Comparison of ENCODE assay signal across 9 cellular contexts in genomic region chr1:153991806-153992205, GRCh38. TPM values are rescaled to one million over a fixed set of nuclear protein-coding genes. Genes with fewer than 3 reads are reported as not detected.
DNase-seq lines count a peak whose midpoint lies in the region; ATAC-seq and TF ChIP-seq lines count a peak whose summit lies in the region.
"Had no signal": no experiment of that assay in that cellular context is flagged by ENCODE, and none has a peak within 500 bp of the region (broad histone marks: within the 10 kb centered on the region; RNA-seq: fewer than 3 reads in every experiment).

No MANE protein-coding gene starts in this region.

- H3K4me3 ChIP-seq in GM06990 (replicated peaks; ENCODE audit: low read depth, low read length) (peak overlapping the region; percentile 83), SJCRH30 (peak overlapping the region; percentile 79), esophagus muscularis mucosa (peak overlapping the region; percentile 85 to 94 (median 87)), prostate gland (peak overlapping the region; percentile 72 to 77)

- no peak for TF ChIP-seq POLR2A in esophagus muscularis mucosa (IDR thresholded peaks at IDR 0.05; ENCODE audit: low read depth)
- TF ChIP-seq POLR2A in prostate gland (IDR thresholded peaks at IDR 0.05) = no peak

- WGBS in esophagus muscularis mucosa = 88% methylated on average over 2 of the region's 2 CpGs
- 97% methylated on average over 2 of the region's 2 CpGs for WGBS in prostate gland

- H3K36me3 ChIP-seq in GM06990 (ENCODE audit: control insufficient read depth, insufficient read depth, low read length) (peaks cover 8% of the 10 kb centered on the region), SJCRH30 (peaks cover 40% of the 10 kb centered on the region), esophagus muscularis mucosa (peaks cover 24 to 47% (median 42%) of the 10 kb centered on the region in 4 donors), prostate gland (peaks cover 0 to 2% of the 10 kb centered on the region in 2 donors)

- intact Hi-C loops in esophagus muscularis mucosa (cut with DNase I) = loop anchor here (5.0 kb wide), 1 partner anchor 190 kb away; no protein-coding TSS in a partner anchor
- intact Hi-C loops in prostate gland (cut with DNase I) = loop anchor here (10.0 kb wide), 1 partner anchor 193 kb away; no protein-coding TSS in a partner anchor

- H3K27ac ChIP-seq in SJCRH30 = no peak overlapping the region
- H3K27ac ChIP-seq in esophagus muscularis mucosa (replicated peaks in 1 of 4) = peak overlapping the region; percentile 91 to 97 (median 95)
- peak overlapping the region; percentile 88 to 93 for H3K27ac ChIP-seq in prostate gland

- H3K9me3 ChIP-seq in SJCRH30 (replicated peaks) (no peaks in the 10 kb centered on the region), esophagus muscularis mucosa (no peaks in the 10 kb centered on the region), prostate gland (no peaks in the 10 kb centered on the region)

- no peaks in the 10 kb centered on the region for H3K27me3 ChIP-seq in GM06990 (replicated peaks; ENCODE audit: control insufficient read depth, insufficient read depth, low read length)
- H3K27me3 ChIP-seq in SJCRH30 = no peaks in the 10 kb centered on the region
- H3K27me3 ChIP-seq in esophagus muscularis mucosa = no peaks in the 10 kb centered on the region
- H3K27me3 ChIP-seq in prostate gland (replicated peaks; ENCODE audit: insufficient read depth) = no peaks in the 10 kb centered on the region

- no peak for TF ChIP-seq EP300 in esophagus muscularis mucosa (IDR thresholded peaks at IDR 0.05)

- no peak for TF ChIP-seq CTCF in GM06990 (IDR thresholded peaks at IDR 0.05; ENCODE audit: insufficient read depth, low read length, poor library complexity, severe bottlenecking)
- no peak for TF ChIP-seq CTCF in esophagus muscularis mucosa (IDR thresholded peaks at IDR 0.05)
- no peak for TF ChIP-seq CTCF in prostate gland (IDR thresholded peaks at IDR 0.05)
- no peak for TF ChIP-seq CTCF in GM13976 (IDR thresholded peaks at IDR 0.05; ENCODE audit: borderline replicate concordance, control extremely low read depth, extremely low read depth, insufficient read depth, missing control alignments)

- H3K4me1 ChIP-seq in SJCRH30 (no peaks in the 10 kb centered on the region), esophagus muscularis mucosa (peaks cover 34 to 53% (median 50%) of the 10 kb centered on the region in 4 donors), prostate gland (replicated peaks) (peaks cover 3% of the 10 kb centered on the region)

- in situ Hi-C loops in GM13976 (cut with MboI; ENCODE audit: low sequenced_read_pairs, unreplicated experiment) = no loop called here

- DNase-seq in GM06990 (ENCODE audit: extremely low read depth, insufficient read length) (no peak), SJCRH30 (no peak), esophagus muscularis mucosa (ENCODE audit: extremely low spot score) (no peak), prostate gland (ENCODE audit: low spot score) (no peak), GM13976 (ENCODE audit: low spot score) (no peak), NCI-H2107 treated with DMSO at 0.1 percent for 48 hours (lab: John Stamatoyannopoulos, UW; ENCODE audit: unreplicated experiment) (no peak)
- DNase-seq in effector CD4-positive, alpha-beta T cell = no peak
- DNase-seq: NCI-H226 had no signal

- ATAC-seq in HG02973 (IDR thresholded peaks at IDR 0.05; ENCODE audit: unreplicated experiment) = no peak

RNA-seq across cellular contexts. Expression of gene RPS27, which starts 1.2 kb away (rescaled TPM):
- total RNA-seq in SJCRH30 (2014; rRNA removed; shearing (Covaris generic)) = 3,620 and 4,036 TPM in 2 replicates
- total RNA-seq in esophagus muscularis mucosa (1,000 to 10,000 TPM; 1,242 to 3,317 (median 2,693) TPM), prostate gland (1,000 to 10,000 TPM; 1,937 to 3,992 TPM)

RNA-seq across cellular contexts. Expression of gene RAB13, which starts 5.7 kb away (rescaled TPM):
- total RNA-seq in SJCRH30 (2014; rRNA removed; shearing (Covaris generic)) = 32.4 and 36.5 TPM in 2 replicates
- total RNA-seq in esophagus muscularis mucosa (10 to 100 TPM; 41.1 to 56.3 (median 46.6) TPM), prostate gland (10 to 100 TPM; 49.1 to 49.3 TPM)

RNA-seq across cellular contexts. Expression of gene JTB, which starts 14.3 kb away (rescaled TPM):
- total RNA-seq in SJCRH30 (2014; rRNA removed; shearing (Covaris generic)) = 96.8 and 97.9 TPM in 2 replicates
- total RNA-seq in esophagus muscularis mucosa = 100 to 1,000 TPM; 175 to 238 (median 216) TPM
- total RNA-seq in prostate gland = 100 to 1,000 TPM; 234 to 404 TPM

RNA-seq across cellular contexts. Expression of gene CREB3L4, which starts 24.1 kb away (rescaled TPM):
- total RNA-seq in SJCRH30 (2014; rRNA removed; shearing (Covaris generic)) = 7.5 and 9.3 TPM in 2 replicates
- total RNA-seq in esophagus muscularis mucosa (1 to 10 TPM; 2.9 to 7.6 (median 6.8) TPM), prostate gland (100 to 1,000 TPM; 109 to 386 TPM)

RNA-seq across cellular contexts. Expression of gene SLC39A1, which starts 28.5 kb away (rescaled TPM):
- 74.4 and 77.2 TPM in 2 replicates for total RNA-seq in SJCRH30 (2014; rRNA removed; shearing (Covaris generic))
- total RNA-seq in esophagus muscularis mucosa = 100 to 1,000 TPM in 3 of 4 donors, 10 to 100 TPM in 1; 74.3 to 114 (median 104) TPM
- total RNA-seq in prostate gland = 100 to 1,000 TPM in 1 of 2 donors, 10 to 100 TPM in 1; 88.6 to 122 TPM
